ENCODE assay signal across 34 cellular contexts in genomic region chr1:200793677-200794076, GRCh38.
"Had no signal": no experiment of that assay in that cellular context is flagged by ENCODE, and none has a peak within 500 bp of the region (broad histone marks: within the 10 kb centered on the region; RNA-seq: fewer than 3 reads in every experiment).

No MANE protein-coding gene starts in this region.

- H3K4me3 Mint-ChIP-seq: activated CD4-positive, alpha-beta T cell treated with anti-CD3 and anti-CD28 coated beads, Interleukin-2, amount 10 ng/mL, durations not matched to agents 24 days and 14 days; activated CD8-positive, alpha-beta T cell treated with anti-CD3 and anti-CD28 coated beads for 36 hours; activated naive CD8-positive, alpha-beta T cell treated with anti-CD3 and anti-CD28 coated beads for 36 hours; activated T-cell treated with anti-CD3 and anti-CD28 coated beads, Interleukin-2, amount 50 U/mL, for 72 hours; activated T-helper 17 cell treated with anti-CD3 and anti-CD28 coated beads, Interleukin-2, amount 50 U/mL, for 72 hours; T-helper 1 cell treated with Interleukin-12 subunit alpha and Interleukin-12 subunit beta and Interleukin-4 antibody, amounts not matched to agents 30 μg/mL and 1 μg/mL, for 36 hours; T-helper 2 cell treated with Interferon-gamma antibody and Interleukin-4, amounts not matched to agents 5 μg/mL and 100 μg/mL, for 36 hours had no signal

- H3K9me3 Mint-ChIP-seq: activated CD4-positive, alpha-beta T cell treated with anti-CD3 and anti-CD28 coated beads, Interleukin-2, amount 10 ng/mL, durations not matched to agents 24 days and 14 days; activated CD8-positive, alpha-beta T cell treated with anti-CD3 and anti-CD28 coated beads for 36 hours; activated T-cell treated with anti-CD3 and anti-CD28 coated beads, Interleukin-2, amount 50 U/mL, for 72 hours; activated T-helper 17 cell treated with anti-CD3 and anti-CD28 coated beads, Interleukin-2, amount 50 U/mL, for 72 hours; T-helper 1 cell treated with Interleukin-12 subunit alpha and Interleukin-12 subunit beta and Interleukin-4 antibody, amounts not matched to agents 30 μg/mL and 1 μg/mL, for 36 hours; T-helper 2 cell treated with Interferon-gamma antibody and Interleukin-4, amounts not matched to agents 5 μg/mL and 100 μg/mL, for 36 hours had no signal

- H3K27me3 Mint-ChIP-seq: activated CD4-positive, alpha-beta T cell treated with anti-CD3 and anti-CD28 coated beads, Interleukin-2, amount 10 ng/mL, durations not matched to agents 24 days and 14 days; activated naive CD8-positive, alpha-beta T cell treated with anti-CD3 and anti-CD28 coated beads for 36 hours; activated T-helper 17 cell treated with anti-CD3 and anti-CD28 coated beads, Interleukin-2, amount 50 U/mL, for 72 hours had no signal

- DNase-seq: activated CD4-positive, alpha-beta T cell treated with anti-CD3 and anti-CD28 coated beads, Interleukin-2, amount 10 ng/mL, durations not matched to agents 24 days and 14 days; activated CD4-positive, alpha-beta T cell treated with anti-CD3 and anti-CD28 coated beads, Interleukin-2, amount 50 U/mL, for 4 hours; activated CD8-positive, alpha-beta T cell treated with anti-CD3 and anti-CD28 coated beads for 36 hours; activated effector memory CD4-positive, alpha-beta T cell treated with anti-CD3 and anti-CD28 coated beads, Interleukin-2, amount 50 U/mL, for 16 hours; activated naive CD4-positive, alpha-beta T cell; activated naive CD4-positive, alpha-beta T cell treated with anti-CD3 and anti-CD28 coated beads, Interleukin-2, amount 50 U/mL, for 16 hours; activated naive CD8-positive, alpha-beta T cell treated with anti-CD3 and anti-CD28 coated beads for 36 hours; activated T-cell treated with anti-CD3 and anti-CD28 coated beads, Interleukin-2, amount 50 U/mL, for 1 hour; activated T-cell treated with anti-CD3 and anti-CD28 coated beads, Interleukin-2, amount 50 U/mL, for 72 hours; amniotic stem cell; aorta; brain microvascular endothelial cell; central memory CD4-positive, alpha-beta T cell; Kasumi-1; KG1; MM.1S; MV-4-11; NCI-H1092; NCI-H1417 treated with DMSO at 0.1 percent for 48 hours; NCI-H187 treated with DMSO at 0.1 percent for 48 hours; NCI-H2107; NCI-H226; NCI-H446 treated with DMSO at 0.1 percent for 48 hours; NCI-H526; NCI-H748 treated with DMSO at 0.1 percent for 48 hours; NK-92 treated with Interleukin-12 subunit alpha and Interleukin-12 subunit beta, amount 100 ng/mL, for 24 hours; PC-3; Peyer's patch; RPMI8226; SHP77 treated with DMSO at 0.1 percent for 48 hours; SK-N-SH had no signal

- ATAC-seq: activated CD8-positive, alpha-beta T cell treated with anti-CD3 and anti-CD28 coated beads for 36 hours; activated T-cell treated with anti-CD3 and anti-CD28 coated beads, Interleukin-2, amount 50 U/mL, for 72 hours; activated T-helper 17 cell treated with anti-CD3 and anti-CD28 coated beads, Interleukin-2, amount 50 U/mL, for 72 hours had no signal

- H3K27ac Mint-ChIP-seq: activated CD4-positive, alpha-beta T cell treated with anti-CD3 and anti-CD28 coated beads, Interleukin-2, amount 10 ng/mL, durations not matched to agents 24 days and 14 days; activated CD8-positive, alpha-beta T cell treated with anti-CD3 and anti-CD28 coated beads for 36 hours; activated naive CD8-positive, alpha-beta T cell treated with anti-CD3 and anti-CD28 coated beads for 36 hours; activated T-cell treated with anti-CD3 and anti-CD28 coated beads, Interleukin-2, amount 50 U/mL, for 72 hours; activated T-helper 17 cell treated with anti-CD3 and anti-CD28 coated beads, Interleukin-2, amount 50 U/mL, for 72 hours; T-helper 1 cell treated with Interleukin-12 subunit alpha and Interleukin-12 subunit beta and Interleukin-4 antibody, amounts not matched to agents 30 μg/mL and 1 μg/mL, for 36 hours; T-helper 2 cell treated with Interferon-gamma antibody and Interleukin-4, amounts not matched to agents 5 μg/mL and 100 μg/mL, for 36 hours had no signal

- H3K4me1 Mint-ChIP-seq: activated CD4-positive, alpha-beta T cell treated with anti-CD3 and anti-CD28 coated beads, Interleukin-2, amount 10 ng/mL, durations not matched to agents 24 days and 14 days; activated naive CD8-positive, alpha-beta T cell treated with anti-CD3 and anti-CD28 coated beads for 36 hours; activated T-helper 17 cell treated with anti-CD3 and anti-CD28 coated beads, Interleukin-2, amount 50 U/mL, for 72 hours had no signal
